Comparison of ENCODE assay signal across 1 cellular context in genomic region chr7:81887691-81888090, GRCh38.
TF ChIP-seq lines count a peak whose summit lies in the region.

No MANE protein-coding gene starts in this region.

TF ChIP-seq in GM12878, 131 proteins besides CTCF, POLR2A, EP300 and RAD21 (continued from another document):
- no peak for TF ChIP-seq ZBTB4 (CRISPR knock-in tag; IDR thresholded peaks at IDR 0.05)
- TF ChIP-seq BMI1 (IDR thresholded peaks at IDR 0.05; ENCODE audit: borderline replicate concordance), result no peak
- TF ChIP-seq MYC (IDR thresholded peaks at IDR 0.05; ENCODE audit: insufficient read depth, insufficient read length, insufficient replicate concordance, low read length, severe bottlenecking), result no peak
- TF ChIP-seq STAT3 (IDR thresholded peaks at IDR 0.05; ENCODE audit: low read depth, low read length), result no peak
- TF ChIP-seq SRF (IDR thresholded peaks at IDR 0.05; ENCODE audit: low read depth in 2 of 2, low read length in 2 of 2), result no peak
- no peak for TF ChIP-seq SP1 (IDR thresholded peaks at IDR 0.05; ENCODE audit: low read depth, low read length)
- no peak for TF ChIP-seq EED (IDR thresholded peaks at IDR 0.05; ENCODE audit: low read depth)
- no peak for TF ChIP-seq RFX5 (IDR thresholded peaks at IDR 0.05; ENCODE audit: low read depth, low read length)
- peak; percentile 66; the same call in 1 of the 2 replicates for TF ChIP-seq ZBED1 (IDR thresholded peaks at IDR 0.05; ENCODE audit: borderline replicate concordance)
- peak; percentile 31; the same call in 1 of the 2 replicates for TF ChIP-seq TCF7 (IDR thresholded peaks at IDR 0.05; ENCODE audit: borderline replicate concordance)
- 0 out of 2 replicates have a peak, but pooled peaks have one; percentile 29 for TF ChIP-seq ZNF217 (IDR thresholded peaks at IDR 0.05)
- no peak for TF ChIP-seq NRF1 (conservative IDR thresholded peaks at IDR 0.05; ENCODE audit: low read depth, low read length)
- peak; percentile 82 for TF ChIP-seq JUNB (IDR thresholded peaks at IDR 0.05)
- TF ChIP-seq HDAC2 (IDR thresholded peaks at IDR 0.05), result no peak
- peak; percentile 81 for TF ChIP-seq RUNX3 (IDR thresholded peaks at IDR 0.05; ENCODE audit: low read length)
- TF ChIP-seq MLLT1 (IDR thresholded peaks at IDR 0.05), result no peak
- no peak for TF ChIP-seq BACH1 (IDR thresholded peaks at IDR 0.05; ENCODE audit: borderline replicate concordance)
- no peak for TF ChIP-seq NR2C1 (IDR thresholded peaks at IDR 0.05)
- peak; percentile 60; the same call in 1 of the 2 replicates for TF ChIP-seq BCL11A (IDR thresholded peaks at IDR 0.05; ENCODE audit: low read depth, low read length)
- no peak for TF ChIP-seq USF1 (IDR thresholded peaks at IDR 0.05; ENCODE audit: borderline replicate concordance, extremely low read length, insufficient read depth, low read depth, low read length)
- no peak for TF ChIP-seq EGR1 (IDR thresholded peaks at IDR 0.05; ENCODE audit: borderline replicate concordance in 1 of 2, low read depth in 2 of 2, low read length in 2 of 2)
- TF ChIP-seq CHD2 (IDR thresholded peaks at IDR 0.05; ENCODE audit: borderline replicate concordance, low read depth, low read length), result no peak
- TF ChIP-seq DPF2 (IDR thresholded peaks at IDR 0.05), result no peak
- no peak for TF ChIP-seq SREBF2 (IDR thresholded peaks at IDR 0.05; ENCODE audit: low read length)
- no peak for TF ChIP-seq CBX5 (IDR thresholded peaks at IDR 0.05; ENCODE audit: low read depth)
- no peak for TF ChIP-seq POLR2AphosphoS2 (IDR thresholded peaks at IDR 0.05; ENCODE audit: low read depth, low read length)
- no peak for TF ChIP-seq ASH2L (IDR thresholded peaks at IDR 0.05; ENCODE audit: borderline replicate concordance, low read depth)
- no peak for TF ChIP-seq PBX3 (IDR thresholded peaks at IDR 0.05; ENCODE audit: insufficient replicate concordance, low read depth, low read length)
- TF ChIP-seq BCLAF1 (IDR thresholded peaks at IDR 0.05), result no peak
- TF ChIP-seq KAT2A (conservative IDR thresholded peaks at IDR 0.05; ENCODE audit: control insufficient read depth, low read depth, low read length), result no peak
- TF ChIP-seq ZSCAN29 (IDR thresholded peaks at IDR 0.05), result no peak
- no peak for TF ChIP-seq E2F4 (IDR thresholded peaks at IDR 0.05; ENCODE audit: low read depth, low read length)
- TF ChIP-seq PML (IDR thresholded peaks at IDR 0.05; ENCODE audit: low read length), result peak; percentile 58; the same call in 1 of the 2 replicates
